ENCODE assay signal across 22 cellular contexts in the genomic region with DNA sequence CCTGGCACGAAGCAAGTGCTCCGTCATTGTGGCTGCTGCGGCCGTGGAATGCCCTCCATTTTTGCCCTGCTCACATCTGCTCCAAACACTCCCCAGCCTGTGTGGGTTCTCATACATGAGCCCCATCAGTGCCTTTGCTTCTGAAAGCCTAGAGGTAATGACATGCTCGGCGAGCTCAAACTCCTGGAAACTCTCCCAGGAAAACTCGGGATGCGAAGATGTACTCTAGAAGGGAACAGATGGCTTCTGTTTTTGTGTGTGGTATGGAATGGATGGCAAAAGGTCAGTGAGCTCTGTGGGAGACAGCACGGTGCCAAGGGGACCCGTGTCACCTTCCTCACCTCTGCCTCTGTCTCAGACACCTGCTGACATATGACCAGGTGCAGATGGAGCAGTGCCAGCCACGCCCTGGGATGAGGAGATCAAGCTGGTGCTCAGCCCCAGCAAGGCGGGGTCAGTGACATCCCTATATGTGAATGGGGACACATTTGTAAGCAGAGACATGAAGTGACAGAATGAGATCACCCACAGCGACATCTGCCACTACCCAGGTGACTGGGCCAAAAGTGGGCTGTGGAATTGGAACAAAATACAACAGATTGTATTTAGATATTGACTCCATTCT.
A peak's percentile ranks its signal among the peaks of the same experiment; 100 is the strongest.
DNase-seq lines count a peak whose midpoint lies in the region; ATAC-seq and TF ChIP-seq lines count a peak whose summit lies in the region.
"Had no signal": no experiment of that assay in that cellular context is flagged by ENCODE, and none has a peak within 500 bp of the region (broad histone marks: within the 10 kb centered on the region; RNA-seq: fewer than 3 reads in every experiment).

No MANE protein-coding gene starts in this region.

- peak; percentile 64 for DNase-seq in DMS 273 treated with DMSO at 0.1 percent for 48 hours (lab: John Stamatoyannopoulos, UW)
- DNase-seq in NCI-H1694 treated with DMSO at 0.1 percent for 48 hours (lab: John Stamatoyannopoulos, UW): peak; percentile 96
- DNase-seq in NCI-H774 (lab: John Stamatoyannopoulos, UW): peak; percentile 12
- DNase-seq in NCI-H1105 treated with DMSO at 0.1 percent for 48 hours (lab: John Stamatoyannopoulos, UW): no peak
- no peak for DNase-seq in tibial artery
- DNase-seq in NCI-H2227 treated with DMSO at 0.1 percent for 48 hours (lab: John Stamatoyannopoulos, UW): no peak
- DNase-seq: activated CD8-positive, alpha-beta T cell treated with anti-CD3 and anti-CD28 coated beads for 36 hours; activated T-cell treated with anti-CD3 and anti-CD28 coated beads for 4 hours; endodermal cell; GF-D8; Karpas-422; MV-4-11; stimulated activated CD4-positive, alpha-beta T cell treated with anti-CD3 and anti-CD28 coated beads, Interleukin-1b, Interleukin-23, amount 100 ng/mL, for 48 hours had no signal

- no peak overlapping the region for H3K4me3 ChIP-seq in tibial artery
- H3K4me3 ChIP-seq: coronary artery, lung, skin epidermis, suprapubic skin, vagina had no signal

- ATAC-seq in esophagus mucosa (peak; percentile 69), GM21529 (IDR thresholded peaks at IDR 0.05; ENCODE audit: unreplicated experiment) (no peak)
- ATAC-seq: activated CD4-positive, CD25-positive, alpha-beta regulatory T cell treated with anti-CD3 and anti-CD28 coated beads, Interleukin-2, amount 50 U/mL, for 24 hours; activated CD8-positive, alpha-beta T cell treated with anti-CD3 and anti-CD28 coated beads for 36 hours; stimulated activated memory B cell treated with anti-CD40 and anti-IgM and Interleukin-4, amounts not matched to agents 10 μg/mL and 1 μg/mL and 100 μg/mL, for 72 hours had no signal

- intact Hi-C loops in tibial artery (cut with DNase I; ENCODE audit: low total_unique reads): no loop called here

- peaks cover 0 to 5% (median 0%) of the 10 kb centered on the region in 3 donors for H3K9me3 ChIP-seq in tibial artery
- H3K9me3 ChIP-seq: suprapubic skin, vagina had no signal

- H3K27ac ChIP-seq in tibial artery: no peak overlapping the region
- H3K27ac ChIP-seq: coronary artery, skin epidermis, suprapubic skin, vagina had no signal

- no peaks in the 10 kb centered on the region for H3K36me3 ChIP-seq in tibial artery
- H3K36me3 ChIP-seq: suprapubic skin, vagina had no signal

- no peaks in the 10 kb centered on the region for H3K27me3 ChIP-seq in tibial artery
- H3K27me3 ChIP-seq: suprapubic skin, vagina had no signal

- TF ChIP-seq CTCF in tibial artery (IDR thresholded peaks at IDR 0.05): no peak

- H3K4me1 ChIP-seq in tibial artery: no peaks in the 10 kb centered on the region
- H3K4me1 ChIP-seq: suprapubic skin, vagina had no signal

Comparison
In these comparisons a context has a peak if more than half of its experiments do, and no peak if none do; other contexts are left out.
1. DNase-seq: peak in DMS 273 treated with DMSO at 0.1 percent for 48 hours (single experiment), NCI-H1694 treated with DMSO at 0.1 percent for 48 hours (single experiment) and NCI-H774 (single experiment); none in NCI-H1105 treated with DMSO at 0.1 percent for 48 hours (single experiment), tibial artery (0 of 2) and NCI-H2227 treated with DMSO at 0.1 percent for 48 hours (single experiment).